Comparison of ENCODE assay signal across 8 cellular contexts in the genomic region with DNA sequence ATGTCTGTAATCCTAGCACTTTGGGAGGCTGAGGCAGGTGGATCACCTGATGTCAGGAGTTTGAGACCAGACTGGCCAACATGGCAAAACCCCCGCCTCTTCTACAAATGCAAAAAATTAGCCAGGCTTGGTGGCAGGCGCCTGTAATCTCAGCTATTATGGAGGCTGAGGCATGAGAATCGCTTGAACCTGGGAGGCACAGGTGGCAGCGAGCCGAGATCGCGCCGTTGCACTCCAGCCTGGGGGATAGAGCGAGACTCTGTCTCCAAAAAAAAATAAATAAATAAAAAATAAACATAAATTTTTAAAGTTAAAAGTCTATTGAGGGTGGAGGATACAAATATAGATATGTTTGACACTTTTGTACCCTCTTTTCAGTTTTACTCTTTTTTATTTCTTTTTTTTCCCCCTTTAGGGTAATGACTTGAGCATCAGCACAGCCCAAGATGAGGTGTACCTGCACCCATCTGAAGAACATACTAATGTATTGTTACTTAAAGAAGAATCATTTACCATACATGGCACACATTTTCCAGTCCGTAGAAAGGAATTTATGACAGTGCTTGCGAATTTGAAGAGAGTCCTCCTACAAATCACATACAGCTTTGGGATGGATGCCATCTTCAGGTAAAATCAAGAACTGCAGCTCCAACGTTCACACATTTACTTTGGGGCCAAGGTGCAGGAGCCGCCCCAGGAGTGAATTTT.
A peak's percentile ranks its signal among the peaks of the same experiment; 100 is the strongest.
DNase-seq lines count a peak whose midpoint lies in the region; ATAC-seq and TF ChIP-seq lines count a peak whose summit lies in the region.

No MANE protein-coding gene starts in this region.

- H3K4me3 ChIP-seq in fibroblast of lung (replicated peaks in 1 of 4; ENCODE audit: control extremely low read depth in 1 of 4, insufficient read depth in 1 of 4, low read depth in 3 of 4, low read length in 4 of 4) = no peak overlapping the region
- no peak overlapping the region for H3K4me3 ChIP-seq in neuronal stem cell (ENCODE audit: low read length in 2 of 2)
- no peak overlapping the region for H3K4me3 ChIP-seq in vagina

- H2AFZ ChIP-seq in fibroblast of lung (ENCODE audit: low read length) (no peak overlapping the region), neuronal stem cell (ENCODE audit: low read length) (no peak overlapping the region)

- H2BK15ac ChIP-seq in neuronal stem cell (ENCODE audit: low read length) = no peak overlapping the region

- no peak overlapping the region for H4K8ac ChIP-seq in neuronal stem cell (ENCODE audit: low read depth, low read length)

- no peak overlapping the region for H2BK5ac ChIP-seq in neuronal stem cell (ENCODE audit: low read length)

- H3K27me3 ChIP-seq in fibroblast of lung (ENCODE audit: control insufficient read depth, insufficient read depth, low read length) = no peaks in the 10 kb centered on the region
- no peaks in the 10 kb centered on the region for H3K27me3 ChIP-seq in neuronal stem cell (ENCODE audit: control insufficient read depth in 3 of 3, insufficient read depth in 3 of 3, low read depth in 1 of 3, low read length in 3 of 3)
- H3K27me3 ChIP-seq in vagina = no peaks in the 10 kb centered on the region

- no peak overlapping the region for H3K4ac ChIP-seq in neuronal stem cell (ENCODE audit: low read length)

- H2AK5ac ChIP-seq in neuronal stem cell (ENCODE audit: low read depth, low read length) = no peak overlapping the region

- no peak overlapping the region for H3K9ac ChIP-seq in fibroblast of lung (ENCODE audit: insufficient read depth, low read length)
- no peak overlapping the region for H3K9ac ChIP-seq in neuronal stem cell (ENCODE audit: low read depth, low read length, poor library complexity)

- DNase-seq in DMS153 (lab: John Stamatoyannopoulos, UW) (peak; percentile 9), NCI-H82 (lab: John Stamatoyannopoulos, UW) (peak; percentile 83), fibroblast of lung (ENCODE audit: low read depth in 2 of 2) (peak; percentile 73 to 78), neuronal stem cell (ENCODE audit: low spot score) (peak; percentile 61), vagina (ENCODE audit: extremely low spot score in 2 of 2) (no peak)
- peak; percentile 52 for DNase-seq in activated CD8-positive, alpha-beta memory T cell treated with anti-CD3 and anti-CD28 coated beads, Interleukin-2, amount 50 U/mL, for 4 hours

- no peak overlapping the region for H2BK12ac ChIP-seq in neuronal stem cell (ENCODE audit: low read length)

- no peaks in the 10 kb centered on the region for H3K79me1 ChIP-seq in neuronal stem cell (ENCODE audit: low read depth, low read length)

- H3K36me3 ChIP-seq in fibroblast of lung (ENCODE audit: control insufficient read depth, insufficient read depth, low read length) = no peaks in the 10 kb centered on the region
- no peaks in the 10 kb centered on the region for H3K36me3 ChIP-seq in neuronal stem cell (replicated peaks in 1 of 2; ENCODE audit: control insufficient read depth in 2 of 2, insufficient read depth in 2 of 2, low read length in 2 of 2)
- H3K36me3 ChIP-seq in vagina = no peaks in the 10 kb centered on the region

- H3K4me1 ChIP-seq in fibroblast of lung (ENCODE audit: control insufficient read depth, extremely low read depth, insufficient read depth, low read length) (no peaks in the 10 kb centered on the region), neuronal stem cell (ENCODE audit: control insufficient read depth in 2 of 2, insufficient read depth in 1 of 2, low read depth in 1 of 2, low read length in 2 of 2) (no peaks in the 10 kb centered on the region), vagina (no peaks in the 10 kb centered on the region)

- no peak overlapping the region for H4K91ac ChIP-seq in neuronal stem cell (ENCODE audit: low read depth, low read length, poor library complexity)

- no peak overlapping the region for H3K23ac ChIP-seq in neuronal stem cell (ENCODE audit: low read depth, low read length, poor library complexity)

- H3K27ac ChIP-seq in fibroblast of lung (ENCODE audit: insufficient read depth, low read length) = no peak overlapping the region
- H3K27ac ChIP-seq in neuronal stem cell (replicated peaks; ENCODE audit: low read length) = no peak overlapping the region
- no peak overlapping the region for H3K27ac ChIP-seq in vagina

- ATAC-seq in GM19397 (IDR thresholded peaks at IDR 0.05; ENCODE audit: unreplicated experiment) (peak; percentile 81), HG03439 (IDR thresholded peaks at IDR 0.05; ENCODE audit: unreplicated experiment) (peak; percentile 92)

- no peaks in the 10 kb centered on the region for H4K20me1 ChIP-seq in fibroblast of lung (ENCODE audit: control insufficient read depth, extremely low read depth, insufficient read depth, low read length)

- no peaks in the 10 kb centered on the region for H3K79me2 ChIP-seq in fibroblast of lung (ENCODE audit: control insufficient read depth, insufficient read depth, low read length)

- H2BK120ac ChIP-seq in neuronal stem cell (ENCODE audit: low read depth, low read length) = no peak overlapping the region

- H3K9me3 ChIP-seq in fibroblast of lung (ENCODE audit: control insufficient read depth, insufficient read depth, low read depth, low read length) = no peaks in the 10 kb centered on the region
- peaks cover 0 to 4% of the 10 kb centered on the region in 2 donors for H3K9me3 ChIP-seq in neuronal stem cell (replicated peaks in 1 of 2; ENCODE audit: control insufficient read depth in 2 of 2, insufficient read depth in 1 of 2, low read depth in 1 of 2, low read length in 2 of 2)
- no peaks in the 10 kb centered on the region for H3K9me3 ChIP-seq in vagina

- no CpG with 5 or more reads among the region's 13 CpGs for WGBS in neuronal stem cell (ENCODE audit: extremely low coverage in 2 of 2, insufficient read length in 2 of 2, insufficient replicate concordance in 1 of 2), 2 donors

- H3K18ac ChIP-seq in neuronal stem cell (ENCODE audit: low read length) = no peak overlapping the region

- TF ChIP-seq POLR2A in vagina (IDR thresholded peaks at IDR 0.05) = no peak

- H3K14ac ChIP-seq in neuronal stem cell (ENCODE audit: low read length) = no peak overlapping the region

- H3K4me2 ChIP-seq in fibroblast of lung (ENCODE audit: extremely low read depth, insufficient read depth, low read length) = no peak overlapping the region
- no peak overlapping the region for H3K4me2 ChIP-seq in neuronal stem cell (ENCODE audit: insufficient read depth, low read length, poor library complexity, severe bottlenecking)

- intact Hi-C loops in vagina (cut with DNase I) = no loop called here

- TF ChIP-seq CTCF in fibroblast of lung (conservative IDR thresholded peaks at IDR 0.05 in 1 of 2, IDR thresholded peaks at IDR 0.05 in 1 of 2; ENCODE audit: low read depth in 1 of 2, low read length in 2 of 2) = peak; percentile 85 to 88
- TF ChIP-seq CTCF in vagina (IDR thresholded peaks at IDR 0.05) = peak; percentile 35 to 51 (median 48)

Comparison
In these comparisons a context has a peak if more than half of its experiments do, and no peak if none do; other contexts are left out.
1. DNase-seq: peak in DMS153 (single experiment), NCI-H82 (single experiment), activated CD8-positive, alpha-beta memory T cell treated with anti-CD3 and anti-CD28 coated beads, Interleukin-2, amount 50 U/mL, for 4 hours (single experiment), fibroblast of lung (2 of 2) and neuronal stem cell (single experiment); none in vagina (0 of 2).